ENCODE assay signal across 16 cellular contexts in the genomic region with DNA sequence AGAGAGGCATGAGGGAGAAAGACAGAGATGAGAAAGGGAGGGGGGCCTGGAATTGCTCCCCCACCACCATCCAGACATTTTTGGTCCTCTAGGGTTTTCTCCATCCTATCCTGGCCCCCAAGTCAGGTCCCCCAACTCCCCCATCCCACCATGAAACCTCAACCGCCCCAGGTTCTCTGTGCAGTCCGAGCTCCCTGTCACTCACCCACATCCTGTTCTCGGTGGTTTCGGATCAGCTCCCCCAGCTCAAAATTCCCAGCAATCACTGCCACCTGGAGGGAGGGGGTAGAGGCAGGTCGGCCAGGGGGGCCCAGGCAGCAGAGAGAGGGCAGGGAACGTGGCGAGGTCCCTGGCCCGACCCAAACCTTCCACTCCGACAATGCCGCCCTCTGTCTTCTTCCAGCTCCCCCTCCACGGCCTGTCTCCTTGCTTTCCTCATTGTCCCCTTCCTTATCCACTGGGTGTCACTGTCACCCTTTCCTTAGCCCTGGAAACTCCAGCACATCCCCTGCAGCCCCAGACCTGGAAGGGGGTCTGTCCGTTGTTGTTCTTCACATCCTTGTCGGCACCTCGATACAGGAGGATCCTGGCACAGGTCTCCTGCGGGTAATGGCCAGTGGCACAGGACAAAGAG. TPM values are rescaled to one million over a fixed set of nuclear protein-coding genes. Genes with fewer than 3 reads are reported as not detected.
DNase-seq lines count a peak whose midpoint lies in the region; ATAC-seq and TF ChIP-seq lines count a peak whose summit lies in the region.
"Had no signal": no experiment of that assay in that cellular context is flagged by ENCODE, and none has a peak within 500 bp of the region (broad histone marks: within the 10 kb centered on the region; RNA-seq: fewer than 3 reads in every experiment).

No MANE protein-coding gene starts in this region.

- BruUV-seq in Calu3 (replicated peaks; lab: Mats Ljungman, UMichigan), result no TSS peak

- no peaks in the 10 kb centered on the region for H3K9me3 ChIP-seq in left lung
- H3K9me3 ChIP-seq in effector memory CD4-positive, alpha-beta T cell (ENCODE audit: control insufficient read depth, low read length), result no peaks in the 10 kb centered on the region
- H3K9me3 ChIP-seq: adrenal gland, SJSA1, tibial artery had no signal

- H3K9me3 Mint-ChIP-seq in Calu3 (ENCODE audit: low read depth, unreplicated experiment), result no peaks in the 10 kb centered on the region
- H3K9me3 Mint-ChIP-seq: activated CD4-positive, alpha-beta memory T cell treated with anti-CD3 and anti-CD28 coated beads, Interleukin-2, amount 10 ng/mL, durations not matched to agents 7 days and 5 days had no signal

- DNase-seq in Calu3 (peak; percentile 40), HK-2 (ENCODE audit: unreplicated experiment) (peak; percentile 63), SK-MEL-5 (ENCODE audit: low read depth, low spot score) (peak; percentile 29), islet precursor cell (peak; percentile 70), left lung (no peak), posterior cingulate gyrus (no peak)
- DNase-seq in effector memory CD4-positive, alpha-beta T cell, result no peak
- DNase-seq: activated CD4-positive, alpha-beta memory T cell treated with anti-CD3 and anti-CD28 coated beads, Interleukin-2, amount 10 ng/mL, durations not matched to agents 7 days and 5 days; adrenal gland; EL; erythroblast; kidney glomerular epithelial cell; NCI-H2081 treated with DMSO at 0.1 percent for 48 hours; tibial artery had no signal

- H3K4me3 Mint-ChIP-seq in Calu3 (ENCODE audit: low read depth, unreplicated experiment), result no peak overlapping the region
- H3K4me3 Mint-ChIP-seq: activated CD4-positive, alpha-beta memory T cell treated with anti-CD3 and anti-CD28 coated beads, Interleukin-2, amount 10 ng/mL, durations not matched to agents 7 days and 5 days had no signal

- ATAC-seq in GM18505 (IDR thresholded peaks at IDR 0.05; ENCODE audit: unreplicated experiment) (no peak), left lung (no peak)

- no peak overlapping the region for H3K4me3 ChIP-seq in left lung
- no peak overlapping the region for H3K4me3 ChIP-seq in effector memory CD4-positive, alpha-beta T cell (ENCODE audit: insufficient read depth, low read depth, low read length, poor library complexity, severe bottlenecking)
- H3K4me3 ChIP-seq: adrenal gland, SJSA1, tibial artery had no signal

- no peaks in the 10 kb centered on the region for H3K36me3 ChIP-seq in left lung
- no peaks in the 10 kb centered on the region for H3K36me3 ChIP-seq in effector memory CD4-positive, alpha-beta T cell (ENCODE audit: control insufficient read depth, insufficient read depth, low read length)
- H3K36me3 ChIP-seq: adrenal gland, SJSA1, tibial artery had no signal

- H3K27me3 ChIP-seq in left lung, result peaks cover 0 to 80% of the 10 kb centered on the region in 2 donors
- H3K27me3 ChIP-seq in effector memory CD4-positive, alpha-beta T cell (replicated peaks; ENCODE audit: control insufficient read depth, insufficient read depth, low read length, poor library complexity, severe bottlenecking), result peaks cover 17% of the 10 kb centered on the region
- H3K27me3 ChIP-seq: adrenal gland had no signal

- in situ Hi-C loops in SK-MEL-5 (cut with HindIII; ENCODE audit: low pct_unique_long_range_greater_than_20kb, low sequenced_read_pairs), result no loop called here

- no peak overlapping the region for H3K27ac ChIP-seq in left lung
- H3K27ac ChIP-seq in effector memory CD4-positive, alpha-beta T cell (ENCODE audit: insufficient read depth, low read length, poor library complexity, severe bottlenecking), result no peak overlapping the region
- H3K27ac ChIP-seq: adrenal gland, SJSA1, tibial artery had no signal

- no peak for TF ChIP-seq POLR2A in GM18505 (IDR thresholded peaks at IDR 0.05; ENCODE audit: borderline replicate concordance, extremely low read depth, insufficient read depth, insufficient read length)

- TF ChIP-seq CTCF in Calu3 (IDR thresholded peaks at IDR 0.05; ENCODE audit: unreplicated experiment) (no peak), left lung (IDR thresholded peaks at IDR 0.05) (no peak)

- no peaks in the 10 kb centered on the region for H3K4me1 Mint-ChIP-seq in Calu3 (ENCODE audit: low read depth, unreplicated experiment)

- H3K4me1 ChIP-seq in left lung, result no peaks in the 10 kb centered on the region
- H3K4me1 ChIP-seq in effector memory CD4-positive, alpha-beta T cell (ENCODE audit: control insufficient read depth, insufficient read depth, low read length, poor library complexity, severe bottlenecking), result no peaks in the 10 kb centered on the region
- H3K4me1 ChIP-seq: adrenal gland, SJSA1, tibial artery had no signal

- CTCF ChIA-PET in Calu3 (lab: Charles Lee), result interaction anchor here (0.7 to 1.9 kb wide), 9 partner anchors 9 to 392 kb away, joined by 3 to 25 read pairs (median 4); no protein-coding TSS in a partner anchor

- peaks cover 91% of the 10 kb centered on the region for H3K27me3 Mint-ChIP-seq in Calu3 (ENCODE audit: unreplicated experiment)

- intact Hi-C loops in Calu3 (cut with micrococcal nuclease; ENCODE audit: unreplicated experiment) (no loop called here), left lung (cut with DNase I) (no loop called here), posterior cingulate gyrus (cut with DNase I) (no loop called here)

- H3K36me3 Mint-ChIP-seq in Calu3 (ENCODE audit: insufficient read depth, unreplicated experiment), result no peaks in the 10 kb centered on the region

- H3K27ac Mint-ChIP-seq in Calu3 (ENCODE audit: unreplicated experiment), result no peak overlapping the region
- H3K27ac Mint-ChIP-seq: activated CD4-positive, alpha-beta memory T cell treated with anti-CD3 and anti-CD28 coated beads, Interleukin-2, amount 10 ng/mL, durations not matched to agents 7 days and 5 days had no signal

RNA-seq across cellular contexts. Expression of a gene that starts 15.6 kb away (rescaled TPM):
- total RNA-seq in Calu3 (2022) (not detected in 2 replicates), left lung (1 to 10 TPM in 1 of 2 donors, under 1 TPM in 1; 0.21 to 1.4 TPM)
- total RNA-seq in SK-MEL-5 (2014; rRNA removed; shearing (Covaris generic)), result 0.27 and 0.48 TPM in 2 replicates
- polyA plus RNA-seq in SK-MEL-5 (2015; cell fraction: cytosol; rRNA removed), result 0.01 and 0.81 TPM in 2 replicates
- 0.22 and 0.36 TPM in 2 replicates for polyA plus RNA-seq in SK-MEL-5 (2015; cell fraction: nucleus; rRNA removed)
- total RNA-seq: activated CD4-positive, alpha-beta memory T cell treated with anti-CD3 and anti-CD28 coated beads, Interleukin-2, amount 10 ng/mL, durations not matched to agents 7 days and 5 days; SJSA1 had no signal

RNA-seq across cellular contexts. Expression of a gene that starts 19.1 kb away (rescaled TPM):
- 2.3 and 2.4 TPM in 2 replicates for total RNA-seq in Calu3 (2022)
- 1.0 and 1.2 TPM in 2 replicates for total RNA-seq in SK-MEL-5 (2014; rRNA removed; shearing (Covaris generic))
- 2.7 and 5.9 TPM in 2 replicates for polyA plus RNA-seq in SK-MEL-5 (2015; cell fraction: cytosol; rRNA removed)
- polyA plus RNA-seq in SK-MEL-5 (2015; cell fraction: nucleus; rRNA removed), result 3.2 and 6.3 TPM in 2 replicates
- 10 to 100 TPM; 13.7 to 49.1 TPM for total RNA-seq in left lung

RNA-seq across cellular contexts. Expression of a gene that starts 54.8 kb away (rescaled TPM):
- total RNA-seq in Calu3 (2022) (not detected in 2 replicates), left lung (1 to 10 TPM in 1 of 2 donors, not detected in 1; 2.2 TPM)
- total RNA-seq in SK-MEL-5 (2014; rRNA removed; shearing (Covaris generic)), result 2.7 and 4.3 TPM in 2 replicates
- polyA plus RNA-seq in SK-MEL-5 (2015; cell fraction: cytosol; rRNA removed), result 1.4 and 2.6 TPM in 2 replicates
- not detected in 2 replicates for polyA plus RNA-seq in SK-MEL-5 (2015; cell fraction: nucleus; rRNA removed)
- total RNA-seq: activated CD4-positive, alpha-beta memory T cell treated with anti-CD3 and anti-CD28 coated beads, Interleukin-2, amount 10 ng/mL, durations not matched to agents 7 days and 5 days; SJSA1 had no signal

Comparison
In these comparisons a context has a peak if more than half of its experiments do, and no peak if none do; other contexts are left out.
1. DNase-seq: peak in Calu3 (single experiment), HK-2 (single experiment), SK-MEL-5 (single experiment) and islet precursor cell (single experiment); none in left lung (0 of 2), effector memory CD4-positive, alpha-beta T cell (0 of 3) and posterior cingulate gyrus (0 of 10).